8 cellular contexts compared by ENCODE assay signal in the genomic region with DNA sequence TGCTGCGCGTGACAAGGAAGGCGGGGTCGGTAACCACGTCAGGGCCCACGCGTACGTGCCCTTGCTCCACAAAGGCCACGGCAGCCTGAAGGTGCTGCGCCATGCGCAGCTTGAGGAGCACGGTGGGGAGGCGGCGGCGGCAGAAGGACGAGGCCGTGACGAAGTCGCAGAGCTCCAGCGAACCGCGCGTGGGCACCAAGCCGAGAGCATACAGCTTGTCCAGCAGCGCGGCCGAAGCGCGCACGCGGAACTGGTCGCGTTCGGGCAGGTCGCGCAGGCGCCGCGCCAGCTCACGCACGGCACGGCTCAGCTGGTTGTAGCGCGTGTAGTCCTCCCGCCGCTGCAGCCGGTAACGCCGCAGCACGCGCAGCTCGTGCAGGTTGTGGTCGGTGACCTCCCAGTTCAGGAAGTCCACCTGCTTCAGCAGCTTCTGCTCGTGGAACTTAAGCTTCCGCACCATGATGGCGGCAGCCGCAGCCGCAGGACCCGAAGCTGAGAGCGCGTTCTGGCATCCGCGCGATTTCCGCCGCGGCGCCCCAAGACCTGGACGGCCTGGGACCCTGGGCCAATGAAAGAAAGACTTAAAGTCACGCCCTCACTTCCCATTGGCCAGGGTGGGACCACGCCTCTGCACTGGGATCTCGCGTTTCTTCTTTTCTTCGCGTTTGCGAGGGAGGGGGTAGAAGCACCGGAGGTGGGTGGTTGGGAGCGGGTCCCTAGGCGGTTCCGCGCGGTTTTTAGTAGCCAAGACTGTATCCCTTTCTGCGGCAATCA. TPM values are rescaled to one million over a fixed set of nuclear protein-coding genes. Genes with fewer than 3 reads are reported as not detected.
DNase-seq lines count a peak whose midpoint lies in the region; ATAC-seq, FAIRE-seq and TF ChIP-seq lines count a peak whose summit lies in the region.

A gene with protein sequence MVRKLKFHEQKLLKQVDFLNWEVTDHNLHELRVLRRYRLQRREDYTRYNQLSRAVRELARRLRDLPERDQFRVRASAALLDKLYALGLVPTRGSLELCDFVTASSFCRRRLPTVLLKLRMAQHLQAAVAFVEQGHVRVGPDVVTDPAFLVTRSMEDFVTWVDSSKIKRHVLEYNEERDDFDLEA (minus strand): TSS at position 516 of the 774 bp plus-strand sequence. CDS start 56 bp downstream, at position 460.

- under 1% methylated on average over 36 of the region's 83 CpGs for WGBS in mammary epithelial cell (ENCODE audit: low coverage, missing lambda C conversion rate)
- 0 to 1% (median 0%) methylated on average over 70 to 83 of the region's 83 CpGs for WGBS in small intestine, 3 donors

- peaks cover 16% of the 10 kb centered on the region for H3K4me1 ChIP-seq in mammary epithelial cell (ENCODE audit: insufficient read depth, low read length)
- peaks cover 10% of the 10 kb centered on the region for H3K4me1 ChIP-seq in iPS-20b (ENCODE audit: insufficient read depth, low read length)
- peaks cover 4 to 6% of the 10 kb centered on the region in 2 donors for H3K4me1 ChIP-seq in small intestine (ENCODE audit: control insufficient read depth in 2 of 2, insufficient read depth in 1 of 2, low read depth in 1 of 2, low read length in 1 of 2)

- H3K27me3 ChIP-seq in WERI-Rb-1 (ENCODE audit: insufficient read depth, low read depth, severe bottlenecking) (no peaks in the 10 kb centered on the region), mammary epithelial cell (ENCODE audit: insufficient read depth, low read length) (no peaks in the 10 kb centered on the region), iPS-20b (ENCODE audit: insufficient read depth, low read length) (no peaks in the 10 kb centered on the region), small intestine (ENCODE audit: control insufficient read depth in 2 of 2, insufficient read depth in 2 of 2, low read length in 2 of 2) (no peaks in the 10 kb centered on the region)

- H3K4me3 ChIP-seq in WERI-Rb-1 (ENCODE audit: low read depth, low read length) (peak within 1 kb of the TSS; percentile 58), mammary epithelial cell (replicated peaks in 1 of 3; ENCODE audit: insufficient read depth in 1 of 3, low read depth in 2 of 3, low read length in 3 of 3) (peak within 1 kb of the TSS; percentile 83 to 97 (median 95)), iPS-20b (ENCODE audit: low read length) (peak within 1 kb of the TSS; percentile 99), small intestine (ENCODE audit: low read depth in 1 of 2, low read length in 2 of 2) (peak within 1 kb of the TSS; percentile 67 to 89)

- peak; percentile 88 for ATAC-seq in GM18873 (IDR thresholded peaks at IDR 0.05; ENCODE audit: low FRiP score, unreplicated experiment)
- ATAC-seq in HG03139 (IDR thresholded peaks at IDR 0.05; ENCODE audit: unreplicated experiment): peak; percentile 90

- H3K27ac ChIP-seq in WERI-Rb-1 (peak within 1 kb of the TSS; percentile 93), mammary epithelial cell (ENCODE audit: insufficient read depth, low read depth, low read length) (peak within 1 kb of the TSS; percentile 72), iPS-20b (ENCODE audit: low read length) (peak within 1 kb of the TSS; percentile 57), small intestine (ENCODE audit: low read depth in 1 of 2, low read length in 1 of 2) (peak within 1 kb of the TSS; percentile 95 to 99)

- H2AFZ ChIP-seq in mammary epithelial cell (ENCODE audit: low read depth, low read length): peak within 1 kb of the TSS; percentile 82

- no peaks in the 10 kb centered on the region for H3K9me3 ChIP-seq in WERI-Rb-1 (ENCODE audit: severe bottlenecking)
- no peaks in the 10 kb centered on the region for H3K9me3 ChIP-seq in mammary epithelial cell (replicated peaks; ENCODE audit: insufficient read depth, low read length)
- no peaks in the 10 kb centered on the region for H3K9me3 ChIP-seq in iPS-20b (ENCODE audit: insufficient read depth, low read depth, low read length)
- no peaks in the 10 kb centered on the region for H3K9me3 ChIP-seq in small intestine (ENCODE audit: control insufficient read depth, low read depth)

- H3K36me3 ChIP-seq in WERI-Rb-1 (peaks cover 16% of the 10 kb centered on the region), mammary epithelial cell (ENCODE audit: insufficient read depth, low read length) (peaks cover 4% of the 10 kb centered on the region), iPS-20b (ENCODE audit: insufficient read depth, low read depth, low read length) (peaks cover 10% of the 10 kb centered on the region; the same call in 1 of the 2 replicates), small intestine (ENCODE audit: control insufficient read depth in 2 of 2, insufficient read depth in 2 of 2, low read length in 2 of 2) (no peaks in the 10 kb centered on the region)

- H3K79me2 ChIP-seq in mammary epithelial cell (ENCODE audit: insufficient read depth, low read length): peaks cover 42% of the 10 kb centered on the region

- no peak for FAIRE-seq in small intestine (lab: Jason Lieb, UNC)

- dilution Hi-C loops in mammary epithelial cell (cut with HindIII; ENCODE audit: low sequenced_read_pairs): loop anchor here (5.0 kb wide), 1 partner anchor 37 kb away; no protein-coding TSS in a partner anchor

- no peak for TF ChIP-seq CTCF in WERI-Rb-1 (IDR thresholded peaks at IDR 0.05; ENCODE audit: low read depth, low read length)
- no peak for TF ChIP-seq CTCF in mammary epithelial cell (conservative IDR thresholded peaks at IDR 0.05 in 1 of 2, IDR thresholded peaks at IDR 0.05 in 1 of 2; ENCODE audit: extremely low read depth in 1 of 2, insufficient read depth in 1 of 2, low read depth in 1 of 2, low read length in 2 of 2)

- CTCF ChIA-PET in mammary epithelial cell (lab: Charles Lee; ENCODE audit: low non-redundant PET): interaction anchor here (0.6 to 1.6 kb wide), 3 partner anchors 188 to 617 kb away, joined by 4 to 10 read pairs (median 5); a partner anchor contains a TSS

- H4K20me1 ChIP-seq in mammary epithelial cell (ENCODE audit: insufficient read depth, low read length): peaks cover 3% of the 10 kb centered on the region

- intact Hi-C loops in mammary epithelial cell (cut with micrococcal nuclease): loop anchor here (1.0 to 2.0 kb wide), 6 partner anchors 8 to 272 kb away; a partner anchor contains a TSS

- H3K4me2 ChIP-seq in mammary epithelial cell (ENCODE audit: insufficient read depth, low read depth, low read length): peak within 1 kb of the TSS; percentile 87

- DNase-seq in ACHN: peak; percentile 98
- peak; percentile 96 for DNase-seq in NCI-H2227 (lab: John Stamatoyannopoulos, UW; ENCODE audit: unreplicated experiment)
- peak; percentile 95 for DNase-seq in WERI-Rb-1
- peak; percentile 96 for DNase-seq in mammary epithelial cell
- DNase-seq in small intestine: peak; percentile 99

- in situ Hi-C loops in ACHN (cut with HindIII; ENCODE audit: low pct_ligation_motif_present, low pct_unique_long_range_greater_than_20kb, low sequenced_read_pairs) (no loop called here), mammary epithelial cell (cut with MboI; ENCODE audit: low sequenced_read_pairs in 2 of 2) (no loop called here)

- BruUV-seq in mammary epithelial cell (replicated peaks; lab: Mats Ljungman, UMichigan): no TSS peak

- H3K9ac ChIP-seq in mammary epithelial cell (ENCODE audit: insufficient read depth, low read length) (peak within 1 kb of the TSS; percentile 92), iPS-20b (ENCODE audit: low read depth, low read length) (peak within 1 kb of the TSS; percentile 98)

RNA-seq across cellular contexts. Expression of the gene that starts here (rescaled TPM):
- 10 to 100 TPM; 46.5 to 62.8 TPM for total RNA-seq in mammary epithelial cell
- polyA plus RNA-seq in mammary epithelial cell (113 TPM), small intestine (100 to 1,000 TPM in 1 of 3 donors, 10 to 100 TPM in 2; 93.2 to 139 (median 93.3) TPM)
- 22.7 TPM for polyA minus RNA-seq in mammary epithelial cell

Comparison
In these comparisons a context has a peak if more than half of its experiments do, and no peak if none do; other contexts are left out.
1. Peak in every context shown above with its lines: DNase-seq, ATAC-seq, H3K4me3 ChIP-seq and H3K27ac ChIP-seq.